Comparison of ENCODE assay signal across 9 cellular contexts in the genomic region with DNA sequence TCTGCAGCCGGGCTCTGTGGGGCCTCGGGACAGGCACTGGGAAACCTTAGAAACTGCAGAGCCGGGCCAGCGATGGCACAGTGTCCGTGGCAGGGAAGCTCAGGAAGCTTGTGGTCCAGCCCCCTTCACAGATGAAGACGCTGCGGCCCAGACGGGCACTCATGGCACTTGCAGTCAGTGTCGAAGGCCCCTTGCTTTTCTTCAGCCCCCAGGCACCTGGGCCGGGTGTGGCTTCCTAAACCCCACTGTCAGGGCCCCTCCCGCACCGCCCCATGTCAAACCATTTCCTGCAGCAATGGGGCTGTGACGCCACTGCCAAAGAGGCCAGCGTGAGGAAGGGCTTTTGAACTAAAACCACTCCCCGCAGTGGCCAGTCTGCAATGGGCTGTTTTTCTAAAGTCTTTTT.
DNase-seq lines count a peak whose midpoint lies in the region; ATAC-seq and TF ChIP-seq lines count a peak whose summit lies in the region.
"Had no signal": no experiment of that assay in that cellular context is flagged by ENCODE, and none has a peak within 500 bp of the region (broad histone marks: within the 10 kb centered on the region; RNA-seq: fewer than 3 reads in every experiment).

No MANE protein-coding gene starts in this region.

- H3K36me3 ChIP-seq in SK-N-SH (replicated peaks in 1 of 2; ENCODE audit: control insufficient read depth in 1 of 2, insufficient read depth in 2 of 2, low read length in 1 of 2), result no peaks in the 10 kb centered on the region
- H3K36me3 ChIP-seq in GM23248 (ENCODE audit: low read depth), result no peaks in the 10 kb centered on the region

- H3F3A ChIP-seq in SK-N-SH (replicated peaks; ENCODE audit: insufficient read depth) (no peaks in the 10 kb centered on the region), GM23248 (ENCODE audit: insufficient read depth) (no peaks in the 10 kb centered on the region)

- POLR2A ChIA-PET in SK-N-SH (lab: Yijun Ruan, JAX), result no interaction called here

- TF ChIP-seq CTCF in SK-N-SH (IDR thresholded peaks at IDR 0.05) (no peak), foreskin fibroblast (IDR thresholded peaks at IDR 0.05; ENCODE audit: low read depth, low read length) (no peak)

- CTCF ChIA-PET in SK-N-SH (lab: Yijun Ruan, JAX), result no interaction called here

- in situ Hi-C loops in KBM-7 (cut with MboI; ENCODE audit: low pct_unique_long_range_greater_than_20kb, low sequenced_read_pairs) (no loop called here), GM23248 (cut with MboI) (no loop called here)

- H3K27me3 ChIP-seq in SK-N-SH (ENCODE audit: insufficient read depth), result no peaks in the 10 kb centered on the region
- no peaks in the 10 kb centered on the region for H3K27me3 ChIP-seq in GM23248 (replicated peaks; ENCODE audit: insufficient read depth)

- no peak overlapping the region for H3K9ac ChIP-seq in SK-N-SH
- no peak overlapping the region for H3K9ac ChIP-seq in GM23248

- H3K79me2 ChIP-seq in SK-N-SH (ENCODE audit: insufficient read depth), result no peaks in the 10 kb centered on the region
- no peaks in the 10 kb centered on the region for H3K79me2 ChIP-seq in GM23248 (ENCODE audit: insufficient read depth)

- H3K9me3 ChIP-seq in SK-N-SH (no peaks in the 10 kb centered on the region), GM23248 (ENCODE audit: low read depth) (no peaks in the 10 kb centered on the region)

- H3K4me1 ChIP-seq in SK-N-SH (ENCODE audit: control insufficient read depth in 1 of 2, insufficient read depth in 2 of 2, low read depth in 1 of 2, low read length in 1 of 2) (peaks cover 0 to 10% of the 10 kb centered on the region in 2 experiments; a peak in 1 of 4 replicates), GM23248 (ENCODE audit: insufficient read depth) (0 out of 2 replicates have a peak, but pooled peaks cover 4% of the 10 kb centered on the region)

- H3K4me3 ChIP-seq in SK-N-SH (ENCODE audit: low read depth in 2 of 2, low read length in 1 of 2) (no peak overlapping the region), foreskin fibroblast (ENCODE audit: low read depth in 1 of 2, low read length in 2 of 2) (no peak overlapping the region), GM23248 (no peak overlapping the region)

- intact Hi-C loops in left ventricle myocardium superior (cut with micrococcal nuclease), result no loop called here

- peak; percentile 29 for ATAC-seq in left ventricle myocardium superior

- TF ChIP-seq RAD21 in SK-N-SH (IDR thresholded peaks at IDR 0.05; ENCODE audit: low read length), result no peak

- H2AFZ ChIP-seq in SK-N-SH (ENCODE audit: low read depth) (no peak overlapping the region), GM23248 (no peak overlapping the region)

- DNase-seq in KBM-7 (peak; percentile 40), left ventricle myocardium superior (peak; percentile 60), SK-N-SH (no peak), NCI-H146 (lab: John Stamatoyannopoulos, UW) (no peak), foreskin fibroblast (no peak), GM23248 (no peak)
- peak; percentile 70 for DNase-seq in activated CD8-positive, alpha-beta memory T cell treated with anti-CD3 and anti-CD28 coated beads, Interleukin-2, amount 50 U/mL, for 48 hours
- peak; percentile 55 for DNase-seq in stimulated activated CD8-positive, alpha-beta memory T cell treated with anti-CD3 and anti-CD28 coated beads, Interleukin-12 subunit alpha, Interleukin-12 subunit beta, amount 100 ng/mL, for 1 hour (ENCODE audit: low read depth)
- DNase-seq: DMS153 had no signal

- no peaks in the 10 kb centered on the region for H3K9me2 ChIP-seq in SK-N-SH
- no peaks in the 10 kb centered on the region for H3K9me2 ChIP-seq in GM23248 (ENCODE audit: insufficient read depth)

- no peak overlapping the region for H3K4me2 ChIP-seq in SK-N-SH
- H3K4me2 ChIP-seq in GM23248 (ENCODE audit: unreplicated experiment), result no peak overlapping the region

- 93% methylated on average over 5 of the region's 15 CpGs for WGBS in SK-N-SH (ENCODE audit: low lambda C conversion rate)
- 86 to 88% methylated on average over 15 of the region's 15 CpGs for WGBS in GM23248 (ENCODE audit: low coverage in 1 of 2, low lambda C conversion rate in 2 of 2, missing lambda C conversion rate in 2 of 2), 2 experiments

- H3K27ac ChIP-seq in SK-N-SH (ENCODE audit: low read depth in 2 of 2, low read length in 1 of 2), result no peak overlapping the region
- no peak overlapping the region for H3K27ac ChIP-seq in GM23248

- TF ChIP-seq EP300 in SK-N-SH (IDR thresholded peaks at IDR 0.05; ENCODE audit: borderline replicate concordance in 1 of 2, low read depth in 1 of 2, low read length in 1 of 2), result no peak

- H4K20me1 ChIP-seq in SK-N-SH (ENCODE audit: insufficient read depth) (no peaks in the 10 kb centered on the region), GM23248 (ENCODE audit: insufficient read depth) (no peaks in the 10 kb centered on the region)

TF ChIP-seq in SK-N-SH, 30 proteins besides CTCF, POLR2A, EP300 and RAD21:
- TF ChIP-seq TCF12 (IDR thresholded peaks at IDR 0.05) (no peak), YY1 (IDR thresholded peaks at IDR 0.05; ENCODE audit: low read depth) (no peak), FOXJ3 (CRISPR knock-in tag; IDR thresholded peaks at IDR 0.05) (no peak), MEF2A (IDR thresholded peaks at IDR 0.05; ENCODE audit: borderline replicate concordance, low read depth) (no peak), POLR2AphosphoS5 (IDR thresholded peaks at IDR 0.05; ENCODE audit: low read depth, low read length) (no peak), SMC3 (IDR thresholded peaks at IDR 0.05; ENCODE audit: low read depth, low read length) (no peak), TEAD4 (IDR thresholded peaks at IDR 0.05; ENCODE audit: borderline replicate concordance, insufficient read depth) (no peak)
TF ChIP-seq in SK-N-SH: peak in this region for 0.

Comparison
In these comparisons a context has a peak if more than half of its experiments do, and no peak if none do; other contexts are left out.
1. DNase-seq: peak in KBM-7 (single experiment), activated CD8-positive, alpha-beta memory T cell treated with anti-CD3 and anti-CD28 coated beads, Interleukin-2, amount 50 U/mL, for 48 hours (single experiment), left ventricle myocardium superior (single experiment) and stimulated activated CD8-positive, alpha-beta memory T cell treated with anti-CD3 and anti-CD28 coated beads, Interleukin-12 subunit alpha, Interleukin-12 subunit beta, amount 100 ng/mL, for 1 hour (single experiment); none in SK-N-SH (single experiment), NCI-H146 (single experiment), foreskin fibroblast (0 of 2) and GM23248 (single experiment).